29 cellular contexts compared by ENCODE assay signal in genomic region chr17:12128946-12129345, GRCh38.
"Had no signal": no experiment of that assay in that cellular context is flagged by ENCODE, and none has a peak within 500 bp of the region (broad histone marks: within the 10 kb centered on the region; RNA-seq: fewer than 3 reads in every experiment).

No MANE protein-coding gene starts in this region.

- H3K4me3 Mint-ChIP-seq: activated CD4-positive, alpha-beta memory T cell treated with anti-CD3 and anti-CD28 coated beads for 36 hours; activated CD8-positive, alpha-beta memory T cell treated with anti-CD3 and anti-CD28 coated beads, Interleukin-2, amount 10 ng/mL, durations not matched to agents 7 days and 5 days; activated CD8-positive, alpha-beta T cell treated with anti-CD3 and anti-CD28 coated beads, Interleukin-2, amount 10 ng/mL, durations not matched to agents 7 days and 5 days; activated naive CD4-positive, alpha-beta T cell treated with anti-CD3 and anti-CD28 coated beads for 36 hours; activated naive CD4-positive, alpha-beta T cell treated with anti-CD3 and anti-CD28 coated beads, Interleukin-2, amount 50 U/mL, for 24 hours; activated naive CD8-positive, alpha-beta T cell treated with anti-CD3 and anti-CD28 coated beads for 36 hours; activated naive CD8-positive, alpha-beta T cell treated with anti-CD3 and anti-CD28 coated beads, Interleukin-2, amount 50 U/mL, for 24 hours; activated T-helper 1 cell treated with anti-CD3 and anti-CD28 coated beads, Interleukin-12 subunit alpha, Interleukin-12 subunit beta, Interleukin-2, Interleukin-4 antibody, amounts not matched to agents 30 ng/mL and 10 ng/mL and 1 ng/mL, durations not matched to agents 14 hours and 24 hours and 36 hours had no signal

- H3K9me3 ChIP-seq: adrenal gland, body of pancreas, colonic mucosa had no signal

- ATAC-seq: activated CD8-positive, alpha-beta memory T cell treated with anti-CD3 and anti-CD28 coated beads, Interleukin-2, amount 10 ng/mL, durations not matched to agents 7 days and 5 days; activated CD8-positive, alpha-beta T cell treated with anti-CD3 and anti-CD28 coated beads, Interleukin-2, amount 10 ng/mL, durations not matched to agents 7 days and 5 days; activated naive CD8-positive, alpha-beta T cell treated with anti-CD3 and anti-CD28 coated beads, Interleukin-2, amount 50 U/mL, for 24 hours; body of pancreas; esophagus mucosa had no signal

- H3K4me1 Mint-ChIP-seq: activated CD8-positive, alpha-beta memory T cell treated with anti-CD3 and anti-CD28 coated beads, Interleukin-2, amount 10 ng/mL, durations not matched to agents 7 days and 5 days; activated naive CD4-positive, alpha-beta T cell treated with anti-CD3 and anti-CD28 coated beads, Interleukin-2, amount 50 U/mL, for 24 hours; activated naive CD8-positive, alpha-beta T cell treated with anti-CD3 and anti-CD28 coated beads for 36 hours; activated naive CD8-positive, alpha-beta T cell treated with anti-CD3 and anti-CD28 coated beads, Interleukin-2, amount 50 U/mL, for 24 hours had no signal

- H3K4me3 ChIP-seq: adrenal gland, body of pancreas, cardiac muscle cell, colonic mucosa had no signal

- H3K27me3 Mint-ChIP-seq: activated CD4-positive, alpha-beta memory T cell treated with anti-CD3 and anti-CD28 coated beads for 36 hours; activated CD8-positive, alpha-beta memory T cell treated with anti-CD3 and anti-CD28 coated beads, Interleukin-2, amount 10 ng/mL, durations not matched to agents 7 days and 5 days; activated naive CD4-positive, alpha-beta T cell treated with anti-CD3 and anti-CD28 coated beads, Interleukin-2, amount 50 U/mL, for 24 hours; activated naive CD8-positive, alpha-beta T cell treated with anti-CD3 and anti-CD28 coated beads for 36 hours; activated naive CD8-positive, alpha-beta T cell treated with anti-CD3 and anti-CD28 coated beads, Interleukin-2, amount 50 U/mL, for 24 hours had no signal

- DNase-seq: activated CD4-positive, alpha-beta memory T cell treated with anti-CD3 and anti-CD28 coated beads for 36 hours; activated CD4-positive, alpha-beta T cell treated with anti-CD3 and anti-CD28 coated beads for 1 hour; activated CD4-positive, alpha-beta T cell treated with anti-CD3 and anti-CD28 coated beads for 4 hours; activated CD4-positive, alpha-beta T cell treated with anti-CD3 and anti-CD28 coated beads, Interleukin-2, amount 50 U/mL, for 1 hour; activated CD8-positive, alpha-beta memory T cell treated with anti-CD3 and anti-CD28 coated beads, Interleukin-2, amount 10 ng/mL, durations not matched to agents 7 days and 5 days; activated CD8-positive, alpha-beta memory T cell treated with anti-CD3 and anti-CD28 coated beads, Interleukin-2, amount 50 U/mL, for 4 hours; activated CD8-positive, alpha-beta T cell treated with anti-CD3 and anti-CD28 coated beads, Interleukin-2, amount 10 ng/mL, durations not matched to agents 7 days and 5 days; activated effector memory CD4-positive, alpha-beta T cell treated with anti-CD3 and anti-CD28 coated beads, Interleukin-2, amount 50 U/mL, for 16 hours; activated naive CD4-positive, alpha-beta T cell treated with anti-CD3 and anti-CD28 coated beads for 36 hours; activated naive CD8-positive, alpha-beta T cell treated with anti-CD3 and anti-CD28 coated beads for 36 hours; activated naive CD8-positive, alpha-beta T cell treated with anti-CD3 and anti-CD28 coated beads, Interleukin-2, amount 50 U/mL, for 24 hours; activated T-cell treated with anti-CD3 and anti-CD28 coated beads, Interleukin-2, amount 50 U/mL, for 1 hour; activated T-cell treated with anti-CD3 and anti-CD28 coated beads, Interleukin-2, amount 50 U/mL, for 48 hours; adrenal gland; amygdala; aorta; body of pancreas; central memory CD4-positive, alpha-beta T cell; cerebellar nuclear complex; colonic mucosa; effector CD8-positive, alpha-beta T cell; foreskin fibroblast; head of caudate nucleus; T-helper 2 cell had no signal

- H3K27ac Mint-ChIP-seq: activated CD4-positive, alpha-beta memory T cell treated with anti-CD3 and anti-CD28 coated beads for 36 hours; activated CD8-positive, alpha-beta memory T cell treated with anti-CD3 and anti-CD28 coated beads, Interleukin-2, amount 10 ng/mL, durations not matched to agents 7 days and 5 days; activated CD8-positive, alpha-beta T cell treated with anti-CD3 and anti-CD28 coated beads, Interleukin-2, amount 10 ng/mL, durations not matched to agents 7 days and 5 days; activated naive CD4-positive, alpha-beta T cell treated with anti-CD3 and anti-CD28 coated beads for 36 hours; activated naive CD4-positive, alpha-beta T cell treated with anti-CD3 and anti-CD28 coated beads, Interleukin-2, amount 50 U/mL, for 24 hours; activated naive CD8-positive, alpha-beta T cell treated with anti-CD3 and anti-CD28 coated beads for 36 hours; activated naive CD8-positive, alpha-beta T cell treated with anti-CD3 and anti-CD28 coated beads, Interleukin-2, amount 50 U/mL, for 24 hours; activated T-helper 1 cell treated with anti-CD3 and anti-CD28 coated beads, Interleukin-12 subunit alpha, Interleukin-12 subunit beta, Interleukin-2, Interleukin-4 antibody, amounts not matched to agents 30 ng/mL and 10 ng/mL and 1 ng/mL, durations not matched to agents 14 hours and 24 hours and 36 hours; activated T-helper 2 cell treated with anti-CD3 and anti-CD28 coated beads, Interferon-gamma antibody, Interleukin-2, Interleukin-4, amounts not matched to agents 10 μg/mL and 5 μg/mL and 100 μg/mL, durations not matched to agents 14 hours and 24 hours and 36 hours had no signal

- H3K27ac ChIP-seq: adrenal gland, body of pancreas, colonic mucosa had no signal

- H3K4me1 ChIP-seq: adrenal gland, body of pancreas, colonic mucosa had no signal

- H3K27me3 ChIP-seq: adrenal gland, body of pancreas, cardiac muscle cell, colonic mucosa had no signal

- H3K9me3 Mint-ChIP-seq: activated CD4-positive, alpha-beta memory T cell treated with anti-CD3 and anti-CD28 coated beads for 36 hours; activated naive CD4-positive, alpha-beta T cell treated with anti-CD3 and anti-CD28 coated beads for 36 hours; activated naive CD4-positive, alpha-beta T cell treated with anti-CD3 and anti-CD28 coated beads, Interleukin-2, amount 50 U/mL, for 24 hours; activated naive CD8-positive, alpha-beta T cell treated with anti-CD3 and anti-CD28 coated beads for 36 hours; activated T-helper 2 cell treated with anti-CD3 and anti-CD28 coated beads, Interferon-gamma antibody, Interleukin-2, Interleukin-4, amounts not matched to agents 10 μg/mL and 5 μg/mL and 100 μg/mL, durations not matched to agents 14 hours and 24 hours and 36 hours had no signal
